In genomic region chr4:1721003-1721665, GRCh38 we compare ENCODE assay signal across 7 cellular contexts. TPM values are rescaled to one million over a fixed set of nuclear protein-coding genes. Genes with fewer than 3 reads are reported as not detected.
DNase-seq lines count a peak whose midpoint lies in the region; ATAC-seq and TF ChIP-seq lines count a peak whose summit lies in the region.

Gene TACC3 (plus strand): TSS chr4:1721521. CDS start chr4:1723422, 1,901 bp downstream.
Gene TMEM129 (minus strand): TSS chr4:1721323. CDS start chr4:1720837, 486 bp downstream.

- peaks cover 14% of the 10 kb centered on the region for H3K4me1 ChIP-seq in hepatocyte (ENCODE audit: insufficient read depth)

- H2AFZ ChIP-seq in hepatocyte = peak within 1 kb of the TSS; percentile 88

- ATAC-seq in GM18519 (IDR thresholded peaks at IDR 0.05; ENCODE audit: low FRiP score, unreplicated experiment) (peak; percentile 42), HG03045 (IDR thresholded peaks at IDR 0.05; ENCODE audit: unreplicated experiment) (peak; percentile 74)

- peak within 1 kb of the TSS; percentile 91 for H3K4me3 ChIP-seq in hepatocyte

- peak within 1 kb of the TSS; percentile 97 for H3K4me2 ChIP-seq in hepatocyte

- H3K79me2 ChIP-seq in hepatocyte = peaks cover 60% of the 10 kb centered on the region

- H3K27me3 ChIP-seq in hepatocyte = no peaks in the 10 kb centered on the region

- under 1% methylated on average over 17 of the region's 83 CpGs for WGBS in hepatocyte (ENCODE audit: low lambda C conversion rate, missing lambda C conversion rate)

- H3K27ac ChIP-seq in hepatocyte = peak within 1 kb of the TSS; percentile 90

- H3K36me3 ChIP-seq in hepatocyte (replicated peaks; ENCODE audit: insufficient read depth, low read depth) = no peaks in the 10 kb centered on the region

- DNase-seq in NCI-H2081 treated with DMSO at 0.1 percent for 48 hours (lab: John Stamatoyannopoulos, UW) (peak; percentile 82), T1000 (lab: John Stamatoyannopoulos, UW) (peak; percentile 93), astrocyte of the hippocampus (ENCODE audit: low read depth, low spot score) (peak; percentile 96), hepatocyte (ENCODE audit: low spot score) (peak; percentile 97), retina (peak; percentile 94)

- no peaks in the 10 kb centered on the region for H3K9me3 ChIP-seq in hepatocyte (ENCODE audit: low read depth)

- no peak for TF ChIP-seq CTCF in hepatocyte (IDR thresholded peaks at IDR 0.05; ENCODE audit: poor library complexity)

- H4K20me1 ChIP-seq in hepatocyte (ENCODE audit: insufficient read depth, poor library complexity, severe bottlenecking) = no peaks in the 10 kb centered on the region

- H3K9me2 ChIP-seq in hepatocyte (replicated peaks; ENCODE audit: insufficient read depth) = no peaks in the 10 kb centered on the region

RNA-seq across cellular contexts. Expression of gene TACC3, which starts in this region (rescaled TPM):
- total RNA-seq in hepatocyte = 9.3 and 10.5 TPM in 2 replicates
- 14.8 and 16.7 TPM in 2 replicates for polyA plus RNA-seq in hepatocyte

RNA-seq across cellular contexts. Expression of gene TMEM129, which starts in this region (rescaled TPM):
- total RNA-seq in hepatocyte = 36.1 and 40.8 TPM in 2 replicates
- 57.8 and 59.4 TPM in 2 replicates for polyA plus RNA-seq in hepatocyte

Comparison
In these comparisons a context has a peak if more than half of its experiments do, and no peak if none do; other contexts are left out.
1. Peak in every context shown above with its lines: DNase-seq, ATAC-seq, H3K4me3 ChIP-seq and H3K27ac ChIP-seq.